20 cellular contexts compared by ENCODE assay signal in the genomic region with DNA sequence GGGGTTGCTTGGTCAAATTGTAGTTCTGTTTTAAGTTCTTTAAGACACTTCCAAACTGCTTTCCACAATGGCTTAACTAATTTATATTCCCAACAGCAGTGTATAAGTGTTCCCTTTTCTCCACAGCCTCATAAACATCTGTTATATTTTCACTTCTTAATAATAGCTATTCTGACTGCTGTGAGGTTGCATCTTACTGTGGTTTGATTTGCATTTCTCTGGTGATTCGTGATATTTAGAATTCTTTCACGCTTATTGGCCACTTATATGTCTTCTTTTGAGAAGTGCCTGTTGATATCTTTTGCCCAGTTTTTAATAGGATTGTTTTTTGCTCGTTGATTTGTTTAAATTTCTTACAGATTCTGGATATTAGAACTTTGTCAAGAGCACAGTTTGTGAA.
DNase-seq lines count a peak whose midpoint lies in the region; ATAC-seq, FAIRE-seq and TF ChIP-seq lines count a peak whose summit lies in the region.
"Had no signal": no experiment of that assay in that cellular context is flagged by ENCODE, and none has a peak within 500 bp of the region (broad histone marks: within the 10 kb centered on the region; RNA-seq: fewer than 3 reads in every experiment).

No MANE protein-coding gene starts in this region.

- H3K4me1 Mint-ChIP-seq in astrocyte (ENCODE audit: low read depth, unreplicated experiment) = no peaks in the 10 kb centered on the region
- H3K4me1 Mint-ChIP-seq: CD14-positive monocyte; CD4-positive, alpha-beta memory T cell had no signal

- intact Hi-C loops in pancreas (cut with DNase I) = no loop called here

- FAIRE-seq in astrocyte (lab: Jason Lieb, UNC) (peak; percentile 79), pancreas (lab: Jason Lieb, UNC) (peak; percentile 70)
- FAIRE-seq: A204.1 had no signal

- no peak overlapping the region for H3K27ac ChIP-seq in astrocyte (ENCODE audit: low read depth, low read length)
- no peak overlapping the region for H3K27ac ChIP-seq in pancreas
- H3K27ac ChIP-seq: BLaER1, HL-60, KMS-11 had no signal

- no peak overlapping the region for H3K9ac ChIP-seq in astrocyte (ENCODE audit: low read length)
- H3K9ac ChIP-seq: BLaER1, KMS-11 had no signal

- H3K4me3 Mint-ChIP-seq in astrocyte (ENCODE audit: unreplicated experiment) = no peak overlapping the region
- H3K4me3 Mint-ChIP-seq: CD14-positive monocyte; CD4-positive, alpha-beta memory T cell; HFFc6 had no signal

- H3K4me1 ChIP-seq in astrocyte (ENCODE audit: insufficient read depth, low read length) (no peaks in the 10 kb centered on the region), pancreas (no peaks in the 10 kb centered on the region)
- H3K4me1 ChIP-seq: BLaER1 had no signal

- H2AFZ ChIP-seq in astrocyte (ENCODE audit: low read depth, low read length) = no peak overlapping the region

- no peak overlapping the region for H3K4me2 ChIP-seq in astrocyte (ENCODE audit: low read length)
- H3K4me2 ChIP-seq: BLaER1, KMS-11 had no signal

- H4K20me1 ChIP-seq in astrocyte (ENCODE audit: insufficient read depth, low read length) = no peaks in the 10 kb centered on the region
- H4K20me1 ChIP-seq: BLaER1 had no signal

- H3K27ac Mint-ChIP-seq in astrocyte (ENCODE audit: unreplicated experiment) = no peak overlapping the region
- H3K27ac Mint-ChIP-seq: CD14-positive monocyte; CD4-positive, alpha-beta memory T cell; HFFc6 had no signal

- H3K27me3 ChIP-seq in astrocyte (ENCODE audit: insufficient read depth, low read length) (no peaks in the 10 kb centered on the region), pancreas (peaks cover 0 to 7% (median 2%) of the 10 kb centered on the region in 4 donors)

- no peaks in the 10 kb centered on the region for H3K36me3 Mint-ChIP-seq in astrocyte (ENCODE audit: low read depth, unreplicated experiment)
- H3K36me3 Mint-ChIP-seq: CD14-positive monocyte; CD4-positive, alpha-beta memory T cell had no signal

- TF ChIP-seq CTCF in astrocyte (IDR thresholded peaks at IDR 0.05; ENCODE audit: insufficient read depth, low read depth, low read length) (no peak), pancreas (IDR thresholded peaks at IDR 0.05) (no peak)

- no peak overlapping the region for H3K4me3 ChIP-seq in astrocyte (ENCODE audit: insufficient read depth, low read depth, low read length)
- H3K4me3 ChIP-seq in pancreas = no peak overlapping the region
- H3K4me3 ChIP-seq: BLaER1 had no signal

- DNase-seq in astrocyte (ENCODE audit: low read depth) (no peak), pancreas (no peak), iPS-NIHi11 (ENCODE audit: low spot score) (no peak), NCI-H2029 (lab: John Stamatoyannopoulos, UW) (no peak)
- DNase-seq: CD4-positive, alpha-beta memory T cell; DMS79; GDM1; GOT3; H7; HFFc6 had no signal

- H3K27me3 Mint-ChIP-seq in astrocyte (ENCODE audit: low read depth, unreplicated experiment) = no peaks in the 10 kb centered on the region

- H3K79me2 ChIP-seq in astrocyte (ENCODE audit: insufficient read depth, low read length) = no peaks in the 10 kb centered on the region

- 23 to 37% methylated on average over 3 of the region's 3 CpGs for WGBS in pancreas, 2 donors

- no peaks in the 10 kb centered on the region for H3K36me3 ChIP-seq in astrocyte (ENCODE audit: insufficient read depth, low read length)
- H3K36me3 ChIP-seq in pancreas = no peaks in the 10 kb centered on the region
- H3K36me3 ChIP-seq: BLaER1 had no signal

- H3K9me3 ChIP-seq in astrocyte (ENCODE audit: insufficient read depth, low read depth, low read length) (no peaks in the 10 kb centered on the region), pancreas (no peaks in the 10 kb centered on the region)
- H3K9me3 ChIP-seq: BLaER1 had no signal

- no peaks in the 10 kb centered on the region for H3K9me3 Mint-ChIP-seq in astrocyte (ENCODE audit: unreplicated experiment)
- H3K9me3 Mint-ChIP-seq: CD4-positive, alpha-beta memory T cell had no signal

- peak; percentile 82 for ATAC-seq in GM18867 (IDR thresholded peaks at IDR 0.05; ENCODE audit: unreplicated experiment)
- ATAC-seq in GM21390 (IDR thresholded peaks at IDR 0.05; ENCODE audit: unreplicated experiment) = peak; percentile 72
- no peak for ATAC-seq in pancreas
- ATAC-seq in HG02763 (IDR thresholded peaks at IDR 0.05; ENCODE audit: unreplicated experiment) = no peak
- no peak for ATAC-seq in GM21526 (IDR thresholded peaks at IDR 0.05; ENCODE audit: low FRiP score, unreplicated experiment)
- ATAC-seq: HCT116 had no signal

Comparison
In these comparisons a context has a peak if more than half of its experiments do, and no peak if none do; other contexts are left out.
1. ATAC-seq: peak in GM18867 (single experiment) and GM21390 (single experiment); none in pancreas (0 of 4), HG02763 (single experiment) and GM21526 (single experiment).